Comparison of ENCODE assay signal across 16 cellular contexts in genomic region chr12:80641936-80642335, GRCh38.
DNase-seq lines count a peak whose midpoint lies in the region; TF ChIP-seq lines count a peak whose summit lies in the region.
"Had no signal": no experiment of that assay in that cellular context is flagged by ENCODE, and none has a peak within 500 bp of the region (broad histone marks: within the 10 kb centered on the region; RNA-seq: fewer than 3 reads in every experiment).

No MANE protein-coding gene starts in this region.

- no peaks in the 10 kb centered on the region for H3K27me3 Mint-ChIP-seq in Calu3 (ENCODE audit: unreplicated experiment)
- H3K27me3 Mint-ChIP-seq: B cell; CD4-positive, CD25-positive, alpha-beta regulatory T cell; CD8-positive, alpha-beta memory T cell had no signal

- peak overlapping the region; percentile 7 for H2AFZ ChIP-seq in ACC112 (ENCODE audit: low read length, unreplicated experiment)
- peak overlapping the region; percentile 5 for H2AFZ ChIP-seq in osteoblast (ENCODE audit: low read length)
- peak overlapping the region; percentile 21 for H2AFZ ChIP-seq in smooth muscle cell (ENCODE audit: low read depth)
- H2AFZ ChIP-seq in neuronal stem cell (ENCODE audit: low read length), result no peak overlapping the region

- H3K23ac ChIP-seq in neuronal stem cell (ENCODE audit: low read depth, low read length, poor library complexity), result no peak overlapping the region

- no peaks in the 10 kb centered on the region for H3K4me1 Mint-ChIP-seq in Calu3 (ENCODE audit: low read depth, unreplicated experiment)
- H3K4me1 Mint-ChIP-seq: B cell; CD4-positive, CD25-positive, alpha-beta regulatory T cell; CD8-positive, alpha-beta memory T cell had no signal

- H4K20me1 ChIP-seq in osteoblast (ENCODE audit: insufficient read depth, low read length) (no peaks in the 10 kb centered on the region), smooth muscle cell (ENCODE audit: low read depth) (no peaks in the 10 kb centered on the region)
- H4K20me1 ChIP-seq: BLaER1 treated with 17β-estradiol and CSF1 and Interleukin-3, amounts not matched to agents 10 nM and 100 nM had no signal

- no peaks in the 10 kb centered on the region for H3K9me3 Mint-ChIP-seq in Calu3 (ENCODE audit: low read depth, unreplicated experiment)
- H3K9me3 Mint-ChIP-seq: HFFc6 had no signal

- H3K4me3 Mint-ChIP-seq in Calu3 (ENCODE audit: low read depth, unreplicated experiment), result no peak overlapping the region
- H3K4me3 Mint-ChIP-seq: B cell; CD4-positive, CD25-positive, alpha-beta regulatory T cell; CD8-positive, alpha-beta memory T cell; HFFc6 had no signal

- H3K9ac ChIP-seq in adipocyte (ENCODE audit: low read length) (peak overlapping the region; percentile 13), smooth muscle cell (ENCODE audit: low read depth) (no peak overlapping the region), neuronal stem cell (ENCODE audit: low read depth, low read length, poor library complexity) (no peak overlapping the region)
- H3K9ac ChIP-seq: BLaER1 treated with 17β-estradiol and CSF1 and Interleukin-3, amounts not matched to agents 10 nM and 100 nM had no signal

- H3K18ac ChIP-seq in neuronal stem cell (ENCODE audit: low read length), result no peak overlapping the region

- H3K27ac ChIP-seq in ACC112 (ENCODE audit: low read depth, low read length) (no peak overlapping the region), osteoblast (ENCODE audit: low read depth, low read length) (peak overlapping the region; percentile 40), smooth muscle cell (ENCODE audit: low read depth) (no peak overlapping the region), neuronal stem cell (replicated peaks; ENCODE audit: low read length) (no peak overlapping the region)
- H3K27ac ChIP-seq: BLaER1 treated with 17β-estradiol and CSF1 and Interleukin-3, amounts not matched to agents 10 nM and 100 nM had no signal

- no peak overlapping the region for H2BK5ac ChIP-seq in neuronal stem cell (ENCODE audit: low read length)

- no peak overlapping the region for H4K8ac ChIP-seq in neuronal stem cell (ENCODE audit: low read depth, low read length)

- no peaks in the 10 kb centered on the region for H3K79me1 ChIP-seq in neuronal stem cell (ENCODE audit: low read depth, low read length)

- H3K4me1 ChIP-seq in ACC112 (ENCODE audit: control insufficient read depth, insufficient read depth, low read length, unreplicated experiment) (peaks cover 21% of the 10 kb centered on the region), adipocyte (ENCODE audit: control insufficient read depth, insufficient read depth, low read length) (peaks cover 12% of the 10 kb centered on the region), osteoblast (ENCODE audit: insufficient read depth, low read length) (peaks cover 29% of the 10 kb centered on the region), smooth muscle cell (ENCODE audit: low read depth) (no peaks in the 10 kb centered on the region), neuronal stem cell (ENCODE audit: control insufficient read depth in 2 of 2, insufficient read depth in 1 of 2, low read depth in 1 of 2, low read length in 2 of 2) (no peaks in the 10 kb centered on the region)
- H3K4me1 ChIP-seq: BLaER1 treated with 17β-estradiol and CSF1 and Interleukin-3, amounts not matched to agents 10 nM and 100 nM had no signal

- H3K9me3 ChIP-seq in adipocyte (ENCODE audit: control insufficient read depth, low read length) (no peaks in the 10 kb centered on the region), osteoblast (ENCODE audit: low read depth, low read length) (no peaks in the 10 kb centered on the region), smooth muscle cell (replicated peaks; ENCODE audit: low read depth) (no peaks in the 10 kb centered on the region), neuronal stem cell (replicated peaks in 1 of 2; ENCODE audit: control insufficient read depth in 2 of 2, insufficient read depth in 1 of 2, low read depth in 1 of 2, low read length in 2 of 2) (no peaks in the 10 kb centered on the region)
- H3K9me3 ChIP-seq: BLaER1 treated with 17β-estradiol and CSF1 and Interleukin-3, amounts not matched to agents 10 nM and 100 nM had no signal

- H3K27me3 ChIP-seq in ACC112 (ENCODE audit: insufficient read depth, low read length) (no peaks in the 10 kb centered on the region), adipocyte (replicated peaks; ENCODE audit: control insufficient read depth, insufficient read depth, low read length) (no peaks in the 10 kb centered on the region), osteoblast (ENCODE audit: insufficient read depth, low read length) (no peaks in the 10 kb centered on the region), smooth muscle cell (ENCODE audit: low read depth) (peaks cover 8% of the 10 kb centered on the region), neuronal stem cell (ENCODE audit: control insufficient read depth in 3 of 3, insufficient read depth in 3 of 3, low read depth in 1 of 3, low read length in 3 of 3) (no peaks in the 10 kb centered on the region)
- H3K27me3 ChIP-seq: BLaER1 treated with 17β-estradiol and CSF1 and Interleukin-3, amounts not matched to agents 10 nM and 100 nM had no signal

- H2BK15ac ChIP-seq in neuronal stem cell (ENCODE audit: low read length), result no peak overlapping the region

- no peak overlapping the region for H3K4ac ChIP-seq in neuronal stem cell (ENCODE audit: low read length)

- no peak overlapping the region for H4K91ac ChIP-seq in neuronal stem cell (ENCODE audit: low read depth, low read length, poor library complexity)

- H3F3A ChIP-seq in smooth muscle cell (ENCODE audit: low read depth), result no peaks in the 10 kb centered on the region

- H3K79me2 ChIP-seq in ACC112 (ENCODE audit: control insufficient read depth, insufficient read depth, low read length, unreplicated experiment) (no peaks in the 10 kb centered on the region), osteoblast (ENCODE audit: insufficient read depth, low read length) (no peaks in the 10 kb centered on the region), smooth muscle cell (ENCODE audit: low read depth) (no peaks in the 10 kb centered on the region)

- TF ChIP-seq CTCF in osteoblast (IDR thresholded peaks at IDR 0.05; ENCODE audit: extremely low read depth, low read depth, low read length) (no peak), smooth muscle cell (IDR thresholded peaks at IDR 0.05; ENCODE audit: borderline replicate concordance, insufficient read depth, poor library complexity, severe bottlenecking) (no peak), Calu3 (IDR thresholded peaks at IDR 0.05; ENCODE audit: unreplicated experiment) (no peak)

- no peak overlapping the region for H3K27ac Mint-ChIP-seq in Calu3 (ENCODE audit: unreplicated experiment)
- H3K27ac Mint-ChIP-seq: B cell; CD4-positive, CD25-positive, alpha-beta regulatory T cell; CD8-positive, alpha-beta memory T cell; HFFc6 had no signal

- no peak overlapping the region for H2BK120ac ChIP-seq in neuronal stem cell (ENCODE audit: low read depth, low read length)

- intact Hi-C loops in Calu3 (cut with micrococcal nuclease; ENCODE audit: unreplicated experiment), result no loop called here

- H3K4me2 ChIP-seq in osteoblast (ENCODE audit: insufficient read depth, low read length) (no peak overlapping the region), smooth muscle cell (no peak overlapping the region), neuronal stem cell (ENCODE audit: insufficient read depth, low read length, poor library complexity, severe bottlenecking) (no peak overlapping the region)
- H3K4me2 ChIP-seq: BLaER1 treated with 17β-estradiol and CSF1 and Interleukin-3, amounts not matched to agents 10 nM and 100 nM had no signal

- no peak overlapping the region for H2BK12ac ChIP-seq in neuronal stem cell (ENCODE audit: low read length)

- no peaks in the 10 kb centered on the region for H3K36me3 Mint-ChIP-seq in Calu3 (ENCODE audit: insufficient read depth, unreplicated experiment)
- H3K36me3 Mint-ChIP-seq: CD4-positive, CD25-positive, alpha-beta regulatory T cell; CD8-positive, alpha-beta memory T cell had no signal

- DNase-seq in adipocyte (ENCODE audit: low read depth) (no peak), osteoblast (ENCODE audit: insufficient read length, low spot score, missing footprints) (no peak), smooth muscle cell (lab: John Stamatoyannopoulos, UW; ENCODE audit: unreplicated experiment) (no peak), GM19238 (ENCODE audit: insufficient read length, low spot score) (no peak), neuronal stem cell (ENCODE audit: low spot score) (no peak), Calu3 (no peak)
- DNase-seq: 8988T; CD4-positive, CD25-positive, alpha-beta regulatory T cell; CD8-positive, alpha-beta memory T cell; COR-L47; GOT3; H7; HFFc6 had no signal

- H3K36me3 ChIP-seq in ACC112 (ENCODE audit: insufficient read depth, low read length), result no peaks in the 10 kb centered on the region
- no peaks in the 10 kb centered on the region for H3K36me3 ChIP-seq in adipocyte (ENCODE audit: control insufficient read depth, insufficient read depth, low read length, severe bottlenecking)
- H3K36me3 ChIP-seq in osteoblast (ENCODE audit: insufficient read depth, low read length), result no peaks in the 10 kb centered on the region
- no peaks in the 10 kb centered on the region for H3K36me3 ChIP-seq in smooth muscle cell (ENCODE audit: low read depth)
- no peaks in the 10 kb centered on the region for H3K36me3 ChIP-seq in neuronal stem cell (replicated peaks in 1 of 2; ENCODE audit: control insufficient read depth in 2 of 2, insufficient read depth in 2 of 2, low read length in 2 of 2)
- H3K36me3 ChIP-seq: BLaER1 treated with 17β-estradiol and CSF1 and Interleukin-3, amounts not matched to agents 10 nM and 100 nM had no signal

- 89% methylated on average over 2 of the region's 2 CpGs for WGBS in smooth muscle cell (ENCODE audit: low lambda C conversion rate)
- WGBS in neuronal stem cell (ENCODE audit: extremely low coverage in 2 of 2, insufficient read length in 2 of 2, insufficient replicate concordance in 1 of 2), 2 donors, result no CpG with 5 or more reads among the region's 2 CpGs

- no peak overlapping the region for H2AK5ac ChIP-seq in neuronal stem cell (ENCODE audit: low read depth, low read length)

- no peak overlapping the region for H3K14ac ChIP-seq in neuronal stem cell (ENCODE audit: low read length)

- CTCF ChIA-PET in Calu3 (lab: Charles Lee), result no interaction called here

- BruUV-seq in Calu3 (replicated peaks; lab: Mats Ljungman, UMichigan), result no TSS peak

- H3K4me3 ChIP-seq in ACC112 (ENCODE audit: low read depth, low read length), result no peak overlapping the region
- H3K4me3 ChIP-seq in adipocyte (ENCODE audit: low read length), result no peak overlapping the region
- no peak overlapping the region for H3K4me3 ChIP-seq in osteoblast (ENCODE audit: insufficient read depth, low read length)
- no peak overlapping the region for H3K4me3 ChIP-seq in smooth muscle cell
- H3K4me3 ChIP-seq in neuronal stem cell (ENCODE audit: low read length in 2 of 2), result no peak overlapping the region
- H3K4me3 ChIP-seq: BLaER1 treated with 17β-estradiol and CSF1 and Interleukin-3, amounts not matched to agents 10 nM and 100 nM had no signal
